In genomic region chr11:46418751-46419150, GRCh38 we compare ENCODE assay signal across 32 cellular contexts. TPM values are rescaled to one million over a fixed set of nuclear protein-coding genes. Genes with fewer than 3 reads are reported as not detected.
"Had no signal": no experiment of that assay in that cellular context is flagged by ENCODE, and none has a peak within 500 bp of the region (broad histone marks: within the 10 kb centered on the region; RNA-seq: fewer than 3 reads in every experiment).

No MANE protein-coding gene starts in this region.

- H3K27ac ChIP-seq: brain microvascular endothelial cell, epithelial cell of prostate, esophagus squamous epithelium, gastroesophageal sphincter, VCaP had no signal

- H3K27me3 ChIP-seq: brain microvascular endothelial cell, esophagus squamous epithelium, gastroesophageal sphincter had no signal

- DNase-seq: activated CD4-positive, alpha-beta T cell treated with anti-CD3 and anti-CD28 coated beads for 48 hours; activated CD4-positive, alpha-beta T cell treated with anti-CD3 and anti-CD28 coated beads, Interleukin-2, amount 50 U/mL, for 1 hour; activated CD4-positive, alpha-beta T cell treated with anti-CD3 and anti-CD28 coated beads, Interleukin-2, amount 50 U/mL, for 48 hours; activated CD8-positive, alpha-beta memory T cell treated with anti-CD3 and anti-CD28 coated beads for 24 hours; activated CD8-positive, alpha-beta T cell treated with anti-CD3 and anti-CD28 coated beads for 36 hours; activated effector memory CD4-positive, alpha-beta T cell treated with Interleukin-2 at 50 U/mL for 16 hours; activated gamma-delta T cell treated with Interleukin-2 at 50 U/mL for 16 hours; activated naive CD4-positive, alpha-beta T cell treated with anti-CD3 and anti-CD28 coated beads, Interleukin-2, amount 50 U/mL, for 16 hours; activated naive CD4-positive, alpha-beta T cell treated with Interleukin-2 at 50 U/mL for 16 hours; activated T-cell treated with anti-CD3 and anti-CD28 coated beads, Interleukin-2, amount 50 U/mL, for 4 hours; amniotic stem cell; anterior cingulate cortex; brain microvascular endothelial cell; cortex of kidney; dermis blood vessel endothelial cell; effector CD4-positive, alpha-beta T cell; effector memory CD8-positive, alpha-beta T cell; esophagus squamous epithelium; foreskin melanocyte; T-helper 2 cell had no signal

- H3K4me1 ChIP-seq: esophagus squamous epithelium, gastroesophageal sphincter had no signal

- H3K9me3 Mint-ChIP-seq: activated CD8-positive, alpha-beta T cell treated with anti-CD3 and anti-CD28 coated beads for 36 hours; activated T-cell treated with anti-CD3 and anti-CD28 coated beads, Interleukin-2, amount 50 U/mL, for 4 hours; activated T-helper 17 cell treated with anti-CD3 and anti-CD28 coated beads, Interleukin-2, amount 50 U/mL, for 72 hours; effector memory CD8-positive, alpha-beta T cell; WTC11 had no signal

- H3K9me3 ChIP-seq: esophagus squamous epithelium, gastroesophageal sphincter had no signal

- H3K27ac Mint-ChIP-seq: activated CD8-positive, alpha-beta T cell treated with anti-CD3 and anti-CD28 coated beads for 36 hours; activated naive CD8-positive, alpha-beta T cell; activated T-helper 17 cell treated with anti-CD3 and anti-CD28 coated beads, Interleukin-2, amount 50 U/mL, for 72 hours; WTC11 had no signal

- ATAC-seq: activated CD8-positive, alpha-beta T cell treated with anti-CD3 and anti-CD28 coated beads for 36 hours; activated T-cell treated with anti-CD3 and anti-CD28 coated beads, Interleukin-2, amount 50 U/mL, for 4 hours; activated T-helper 17 cell treated with anti-CD3 and anti-CD28 coated beads, Interleukin-2, amount 50 U/mL, for 72 hours; effector memory CD8-positive, alpha-beta T cell; gastroesophageal sphincter; WTC11 had no signal

- FAIRE-seq: astrocyte, bronchial epithelial cell, colon, endothelial cell of umbilical vein had no signal

- H3K27me3 Mint-ChIP-seq: activated CD8-positive, alpha-beta T cell treated with anti-CD3 and anti-CD28 coated beads for 36 hours; activated naive CD8-positive, alpha-beta T cell; activated T-helper 17 cell treated with anti-CD3 and anti-CD28 coated beads, Interleukin-2, amount 50 U/mL, for 72 hours; effector memory CD8-positive, alpha-beta T cell had no signal

- H3K4me3 Mint-ChIP-seq: activated CD8-positive, alpha-beta T cell treated with anti-CD3 and anti-CD28 coated beads for 36 hours; activated naive CD8-positive, alpha-beta T cell; activated T-cell treated with anti-CD3 and anti-CD28 coated beads, Interleukin-2, amount 50 U/mL, for 4 hours; activated T-helper 17 cell treated with anti-CD3 and anti-CD28 coated beads, Interleukin-2, amount 50 U/mL, for 72 hours; effector memory CD8-positive, alpha-beta T cell; WTC11 had no signal

- H3K4me3 ChIP-seq: esophagus squamous epithelium, gastroesophageal sphincter had no signal

RNA-seq across cellular contexts. Expression of gene CHRM4, which starts 27.2 kb away (rescaled TPM):
- total RNA-seq: activated CD8-positive, alpha-beta T cell treated with anti-CD3 and anti-CD28 coated beads for 36 hours; bronchial epithelial cell; esophagus squamous epithelium; fibroblast of lung; fibroblast of villous mesenchyme had no signal
